In the genomic region with DNA sequence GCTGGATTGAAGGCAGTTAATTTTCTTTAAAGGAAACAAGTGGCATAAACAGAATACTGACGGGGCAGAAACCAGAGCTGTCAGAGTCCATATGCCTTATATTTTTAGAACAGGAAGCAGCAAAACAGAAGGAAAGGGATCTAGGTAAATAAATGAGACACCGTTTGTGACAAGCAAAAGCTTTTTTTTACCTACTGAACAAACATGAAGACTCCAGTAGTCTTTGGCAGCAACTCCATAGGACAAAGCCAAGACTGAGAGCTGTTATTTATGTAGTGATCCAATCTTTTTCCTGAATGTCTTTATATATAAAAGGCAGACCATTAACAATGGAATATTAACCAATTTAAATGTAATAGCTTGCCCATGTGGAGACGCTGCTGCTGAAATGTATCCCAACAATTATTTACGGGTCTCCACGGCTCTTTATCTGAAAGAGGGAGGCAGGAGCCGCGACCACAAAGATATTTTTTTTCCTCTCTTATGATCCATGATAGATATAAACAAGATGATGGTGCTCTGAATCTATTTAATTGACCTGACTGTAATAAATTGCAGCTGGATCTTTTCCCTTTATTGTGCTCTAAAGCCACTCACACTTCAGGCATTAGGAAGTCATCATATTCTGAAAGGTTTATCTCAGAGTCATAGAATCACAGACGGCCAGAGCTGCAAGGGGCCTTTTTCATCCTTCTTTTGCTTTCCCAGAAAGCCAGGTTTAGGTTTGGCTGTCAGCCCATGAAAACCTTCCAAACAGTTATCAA, we compare ENCODE assay signal across 20 cellular contexts.
DNase-seq lines count a peak whose midpoint lies in the region; ATAC-seq, FAIRE-seq and TF ChIP-seq lines count a peak whose summit lies in the region.
"Had no signal": no experiment of that assay in that cellular context is flagged by ENCODE, and none has a peak within 500 bp of the region (broad histone marks: within the 10 kb centered on the region; RNA-seq: fewer than 3 reads in every experiment).

No MANE protein-coding gene starts in this region.

- H3K4me2 ChIP-seq in endothelial cell of umbilical vein (ENCODE audit: insufficient read depth, low read length): no peak overlapping the region

- TF ChIP-seq CTCF in 22Rv1 (IDR thresholded peaks at IDR 0.05): no peak
- TF ChIP-seq CTCF in endothelial cell of umbilical vein (IDR thresholded peaks at IDR 0.05; ENCODE audit: extremely low read depth in 1 of 2, insufficient read depth in 1 of 2, low read depth in 1 of 2, low read length in 2 of 2): no peak
- no peak for TF ChIP-seq CTCF in tibial nerve (IDR thresholded peaks at IDR 0.05)

- H3K27me3 ChIP-seq in MG63 (no peaks in the 10 kb centered on the region), endothelial cell of umbilical vein (ENCODE audit: control insufficient read depth in 2 of 2, insufficient read depth in 2 of 2, low read length in 2 of 2) (no peaks in the 10 kb centered on the region), tibial nerve (no peaks in the 10 kb centered on the region)
- H3K27me3 ChIP-seq: body of pancreas, gastrocnemius medialis had no signal

- H3K4me3 ChIP-seq in MG63 (no peak overlapping the region), endothelial cell of umbilical vein (replicated peaks in 1 of 3; ENCODE audit: insufficient read depth in 1 of 3, low read depth in 1 of 3, low read length in 3 of 3) (no peak overlapping the region), tibial nerve (no peak overlapping the region)
- H3K4me3 ChIP-seq: body of pancreas, gastrocnemius medialis, thoracic aorta had no signal

- POLR2A ChIA-PET in endothelial cell of umbilical vein (lab: Charles Lee): no interaction called here

- H4K20me1 ChIP-seq in endothelial cell of umbilical vein (replicated peaks; ENCODE audit: control insufficient read depth, extremely low read depth, insufficient read depth, low read length): no peaks in the 10 kb centered on the region

- H3K79me2 ChIP-seq in endothelial cell of umbilical vein (ENCODE audit: control insufficient read depth, insufficient read depth, low read length): no peaks in the 10 kb centered on the region

- FAIRE-seq in endothelial cell of umbilical vein (lab: Jason Lieb, UNC): peak; percentile 62
- FAIRE-seq: TTC549 had no signal

- H3K9me3 Mint-ChIP-seq in stimulated activated naive CD8-positive, alpha-beta T cell treated with anti-CD3 and anti-CD28 coated beads, Interleukin-15, amount 100 ng/mL, for 72 hours: peaks cover 0 to 7% of the 10 kb centered on the region in 2 donors

- no peaks in the 10 kb centered on the region for H3K9me1 ChIP-seq in endothelial cell of umbilical vein (replicated peaks; ENCODE audit: control insufficient read depth, extremely low read depth, insufficient read depth, low read length)

- H3K9me3 ChIP-seq in MG63 (no peaks in the 10 kb centered on the region), endothelial cell of umbilical vein (replicated peaks; ENCODE audit: control insufficient read depth, insufficient read depth, low read length) (no peaks in the 10 kb centered on the region), tibial nerve (no peaks in the 10 kb centered on the region)
- H3K9me3 ChIP-seq: body of pancreas, gastrocnemius medialis, thoracic aorta had no signal

- TF ChIP-seq POLR2A in endothelial cell of umbilical vein (IDR thresholded peaks at IDR 0.05; ENCODE audit: low read depth, low read length): no peak
- TF ChIP-seq POLR2A in tibial nerve (IDR thresholded peaks at IDR 0.05): no peak

- dilution Hi-C loops in endothelial cell of umbilical vein (cut with MboI; ENCODE audit: extremely low pct_ligation_motif_present, low sequenced_read_pairs): no loop called here

- CTCF ChIA-PET in endothelial cell of umbilical vein (lab: Charles Lee): interaction anchor here (0.6 kb wide), 1 partner anchor 9 kb away, joined by 3 read pairs; no protein-coding TSS in a partner anchor

- no peak overlapping the region for H3K9ac ChIP-seq in endothelial cell of umbilical vein (replicated peaks; ENCODE audit: extremely low read depth, insufficient read depth, low read length)

- no peak for ATAC-seq in stimulated activated naive CD8-positive, alpha-beta T cell treated with anti-CD3 and anti-CD28 coated beads, Interleukin-15, amount 100 ng/mL, for 72 hours
- ATAC-seq: body of pancreas, gastrocnemius medialis, HCT116 had no signal

- no peak for TF ChIP-seq EP300 in tibial nerve (IDR thresholded peaks at IDR 0.05)

- H3K27ac Mint-ChIP-seq in stimulated activated naive CD8-positive, alpha-beta T cell treated with anti-CD3 and anti-CD28 coated beads, Interleukin-15, amount 100 ng/mL, for 72 hours: no peak overlapping the region
- H3K27ac Mint-ChIP-seq: immature natural killer cell had no signal

- H2AFZ ChIP-seq in endothelial cell of umbilical vein (ENCODE audit: low read depth, low read length): no peak overlapping the region

- H3K27ac ChIP-seq in 22Rv1 (peak overlapping the region; percentile 53), endothelial cell of umbilical vein (ENCODE audit: insufficient read depth, low read depth, low read length) (no peak overlapping the region), tibial nerve (no peak overlapping the region)
- H3K27ac ChIP-seq: body of pancreas, gastrocnemius medialis, thoracic aorta had no signal

- H3K36me3 ChIP-seq in MG63 (no peaks in the 10 kb centered on the region), endothelial cell of umbilical vein (ENCODE audit: control insufficient read depth in 2 of 2, extremely low read depth in 1 of 2, insufficient read depth in 2 of 2, low read length in 2 of 2) (no peaks in the 10 kb centered on the region), tibial nerve (no peaks in the 10 kb centered on the region)
- H3K36me3 ChIP-seq: gastrocnemius medialis, thoracic aorta had no signal

- intact Hi-C loops in endothelial cell of umbilical vein (cut with micrococcal nuclease): loop anchor here (10.0 kb wide), 1 partner anchor 687 kb away; a partner anchor contains a TSS

- no TSS peak for BruUV-seq in endothelial cell of umbilical vein (replicated peaks; lab: Mats Ljungman, UMichigan)

- H3K4me3 Mint-ChIP-seq in stimulated activated naive CD8-positive, alpha-beta T cell treated with anti-CD3 and anti-CD28 coated beads, Interleukin-15, amount 100 ng/mL, for 72 hours: no peak overlapping the region
- H3K4me3 Mint-ChIP-seq: immature natural killer cell had no signal

- WGBS in tibial nerve, 2 donors: 40 to 42% methylated on average over 8 of the region's 8 CpGs

- H3K27me3 Mint-ChIP-seq in stimulated activated naive CD8-positive, alpha-beta T cell treated with anti-CD3 and anti-CD28 coated beads, Interleukin-15, amount 100 ng/mL, for 72 hours: peaks cover 16% of the 10 kb centered on the region

- DNase-seq in MG63 (peak; percentile 2), NCI-H69 (lab: John Stamatoyannopoulos, UW) (peak; percentile 30), endothelial cell of umbilical vein (ENCODE audit: low read depth, low spot score) (peak; percentile 73), activated gamma-delta T cell treated with Interleukin-2 at 50 U/mL for 16 hours (no peak), tibial nerve (ENCODE audit: low spot score in 2 of 2) (no peak), HuH-7.5 (ENCODE audit: low spot score) (no peak)
- no peak for DNase-seq in stimulated activated naive CD8-positive, alpha-beta T cell treated with anti-CD3 and anti-CD28 coated beads, Interleukin-15, amount 100 ng/mL, for 72 hours
- DNase-seq: activated CD4-positive, alpha-beta T cell treated with anti-CD3 and anti-CD28 coated beads, Interleukin-2, amount 50 U/mL, for 4 hours; body of pancreas; DMS79 treated with DMSO at 0.1 percent for 48 hours; effector CD8-positive, alpha-beta T cell; gastrocnemius medialis; immature natural killer cell; Karpas-422; NCI-H82; SIG-M5 had no signal

- H3K4me1 ChIP-seq in endothelial cell of umbilical vein (ENCODE audit: control insufficient read depth, extremely low read depth, insufficient read depth, low read length) (no peaks in the 10 kb centered on the region), tibial nerve (peaks cover 0 to 6% (median 0%) of the 10 kb centered on the region in 4 donors)
- H3K4me1 ChIP-seq: body of pancreas had no signal

- no peaks in the 10 kb centered on the region for H3K4me1 Mint-ChIP-seq in stimulated activated naive CD8-positive, alpha-beta T cell treated with anti-CD3 and anti-CD28 coated beads, Interleukin-15, amount 100 ng/mL, for 72 hours
- H3K4me1 Mint-ChIP-seq: immature natural killer cell had no signal

TF ChIP-seq in endothelial cell of umbilical vein, 7 proteins besides CTCF, POLR2A, EP300 and RAD21:
- TF ChIP-seq POLR2AphosphoS5 (IDR thresholded peaks at IDR 0.05; ENCODE audit: insufficient read depth, low read depth, low read length) (no peak), MYC (IDR thresholded peaks at IDR 0.05; ENCODE audit: low read depth, low read length) (no peak), EZH2 (IDR thresholded peaks at IDR 0.05; ENCODE audit: borderline replicate concordance, low read depth, low read length, severe bottlenecking) (no peak), JUN (IDR thresholded peaks at IDR 0.05; ENCODE audit: borderline replicate concordance, insufficient read depth, insufficient read length, low read depth) (no peak), GATA2 (IDR thresholded peaks at IDR 0.05; ENCODE audit: insufficient read depth, insufficient read length, low read depth, low read length) (no peak), FOS (IDR thresholded peaks at IDR 0.05; ENCODE audit: borderline replicate concordance, insufficient read depth, low read length) (no peak)
- TF ChIP-seq, protein P1, sequence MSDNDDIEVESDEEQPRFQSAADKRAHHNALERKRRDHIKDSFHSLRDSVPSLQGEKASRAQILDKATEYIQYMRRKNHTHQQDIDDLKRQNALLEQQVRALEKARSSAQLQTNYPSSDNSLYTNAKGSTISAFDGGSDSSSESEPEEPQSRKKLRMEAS (IDR thresholded peaks at IDR 0.05; ENCODE audit: insufficient read depth, insufficient read length): no peak
TF ChIP-seq in endothelial cell of umbilical vein: peak in this region for 0.

Comparison
In these comparisons a context has a peak if more than half of its experiments do, and no peak if none do; other contexts are left out.
1. DNase-seq: peak in MG63 (single experiment), NCI-H69 (single experiment) and endothelial cell of umbilical vein (single experiment); none in activated gamma-delta T cell treated with Interleukin-2 at 50 U/mL for 16 hours (single experiment), tibial nerve (0 of 2), stimulated activated naive CD8-positive, alpha-beta T cell treated with anti-CD3 and anti-CD28 coated beads, Interleukin-15, amount 100 ng/mL, for 72 hours (0 of 2) and HuH-7.5 (single experiment).